In genomic region chr10:128121750-128122412, GRCh38 we compare ENCODE assay signal across 33 cellular contexts. TPM values are rescaled to one million over a fixed set of nuclear protein-coding genes. Genes with fewer than 3 reads are reported as not detected.
DNase-seq lines count a peak whose midpoint lies in the region; ATAC-seq, FAIRE-seq and TF ChIP-seq lines count a peak whose summit lies in the region.
"Had no signal": no experiment of that assay in that cellular context is flagged by ENCODE, and none has a peak within 500 bp of the region (broad histone marks: within the 10 kb centered on the region; RNA-seq: fewer than 3 reads in every experiment).

No MANE protein-coding gene starts in this region.

- H3K9me3 ChIP-seq in DOHH2 (ENCODE audit: control insufficient read depth, insufficient read depth, low read length), result no peaks in the 10 kb centered on the region
- no peaks in the 10 kb centered on the region for H3K9me3 ChIP-seq in endothelial cell of umbilical vein (replicated peaks; ENCODE audit: control insufficient read depth, insufficient read depth, low read length)
- no peaks in the 10 kb centered on the region for H3K9me3 ChIP-seq in right lobe of liver
- H3K9me3 ChIP-seq: ascending aorta, BE2C, colonic mucosa, heart left ventricle, lower lobe of right lung, pancreas, SJCRH30, spleen, tibial nerve had no signal

- no peak overlapping the region for H2AFZ ChIP-seq in endothelial cell of umbilical vein (ENCODE audit: low read depth, low read length)

- H3K4me3 Mint-ChIP-seq in activated CD4-positive, alpha-beta T cell treated with anti-CD3 and anti-CD28 coated beads, Interleukin-2, amount 10 ng/mL, durations not matched to agents 24 days and 14 days, result peak overlapping the region; percentile 48
- no peak overlapping the region for H3K4me3 Mint-ChIP-seq in activated CD4-positive, alpha-beta T cell treated with anti-CD3 and anti-CD28 coated beads for 36 hours
- H3K4me3 Mint-ChIP-seq: activated naive CD8-positive, alpha-beta T cell had no signal

- H3K27ac Mint-ChIP-seq in activated CD4-positive, alpha-beta T cell treated with anti-CD3 and anti-CD28 coated beads, Interleukin-2, amount 10 ng/mL, durations not matched to agents 24 days and 14 days, result peak overlapping the region; percentile 53
- H3K27ac Mint-ChIP-seq in activated CD4-positive, alpha-beta T cell treated with anti-CD3 and anti-CD28 coated beads for 36 hours, result no peak overlapping the region
- H3K27ac Mint-ChIP-seq: activated naive CD8-positive, alpha-beta T cell; nephron had no signal

- ATAC-seq in activated CD4-positive, alpha-beta T cell treated with anti-CD3 and anti-CD28 coated beads for 36 hours, result no peak
- ATAC-seq in right lobe of liver, result no peak
- ATAC-seq: heart left ventricle, lower lobe of right lung, pancreas, right cardiac atrium had no signal

- H3K36me3 ChIP-seq in DOHH2 (ENCODE audit: control insufficient read depth, low read length), result peaks cover 87% of the 10 kb centered on the region
- H3K36me3 ChIP-seq in endothelial cell of umbilical vein (ENCODE audit: control insufficient read depth in 2 of 2, extremely low read depth in 1 of 2, insufficient read depth in 2 of 2, low read length in 2 of 2), result peaks cover 0 to 25% of the 10 kb centered on the region in 2 experiments
- H3K36me3 ChIP-seq in right lobe of liver, result no peaks in the 10 kb centered on the region
- H3K36me3 ChIP-seq: ascending aorta, colonic mucosa, heart left ventricle, lower lobe of right lung, pancreas, tibial nerve had no signal

- TF ChIP-seq CTCF in DOHH2 (IDR thresholded peaks at IDR 0.05; ENCODE audit: low read depth, low read length, poor library complexity, severe bottlenecking) (no peak), endothelial cell of umbilical vein (IDR thresholded peaks at IDR 0.05; ENCODE audit: extremely low read depth in 1 of 2, insufficient read depth in 1 of 2, low read depth in 1 of 2, low read length in 2 of 2) (no peak), right lobe of liver (IDR thresholded peaks at IDR 0.05) (no peak)

- H3K4me2 ChIP-seq in DOHH2 (ENCODE audit: low read length) (peak overlapping the region; percentile 99; the same call in 1 of the 2 replicates), endothelial cell of umbilical vein (ENCODE audit: insufficient read depth, low read length) (peak overlapping the region; percentile 77)

- H3K27ac ChIP-seq in DOHH2 (ENCODE audit: low read depth, low read length) (no peak overlapping the region), endothelial cell of umbilical vein (ENCODE audit: insufficient read depth, low read depth, low read length) (no peak overlapping the region), right lobe of liver (no peak overlapping the region)
- H3K27ac ChIP-seq: ascending aorta, cardiac muscle cell, colonic mucosa, GM23248, heart left ventricle, lower lobe of right lung, pancreas, SJCRH30, spleen, tibial nerve had no signal

- FAIRE-seq in endothelial cell of umbilical vein (lab: Jason Lieb, UNC), result no peak

- 91% methylated on average over 5 of the region's 5 CpGs for WGBS in right lobe of liver (ENCODE audit: insufficient coverage, low coverage, low lambda C conversion rate, missing lambda C conversion rate)

- H3K9me2 ChIP-seq in DOHH2 (replicated peaks; ENCODE audit: control insufficient read depth, low read length), result no peaks in the 10 kb centered on the region

- no peaks in the 10 kb centered on the region for H3K27me3 Mint-ChIP-seq in activated CD4-positive, alpha-beta T cell treated with anti-CD3 and anti-CD28 coated beads, Interleukin-2, amount 10 ng/mL, durations not matched to agents 24 days and 14 days
- H3K27me3 Mint-ChIP-seq in activated CD4-positive, alpha-beta T cell treated with anti-CD3 and anti-CD28 coated beads for 36 hours, result peaks cover 13% of the 10 kb centered on the region

- H3K9ac ChIP-seq in endothelial cell of umbilical vein (replicated peaks; ENCODE audit: extremely low read depth, insufficient read depth, low read length), result no peak overlapping the region
- H3K9ac ChIP-seq: GM23248 had no signal

- H3K79me2 ChIP-seq in DOHH2 (ENCODE audit: control insufficient read depth, low read length), result peaks cover 92% of the 10 kb centered on the region
- peaks cover 86% of the 10 kb centered on the region for H3K79me2 ChIP-seq in endothelial cell of umbilical vein (ENCODE audit: control insufficient read depth, insufficient read depth, low read length)

- dilution Hi-C loops in endothelial cell of umbilical vein (cut with MboI; ENCODE audit: extremely low pct_ligation_motif_present, low sequenced_read_pairs), result no loop called here

- H3K36me3 Mint-ChIP-seq in activated CD4-positive, alpha-beta T cell treated with anti-CD3 and anti-CD28 coated beads, Interleukin-2, amount 10 ng/mL, durations not matched to agents 24 days and 14 days (ENCODE audit: low read depth), result peaks cover 61% of the 10 kb centered on the region
- peaks cover 76% of the 10 kb centered on the region for H3K36me3 Mint-ChIP-seq in activated CD4-positive, alpha-beta T cell treated with anti-CD3 and anti-CD28 coated beads for 36 hours (ENCODE audit: low read depth)

- TF ChIP-seq POLR2A in endothelial cell of umbilical vein (IDR thresholded peaks at IDR 0.05; ENCODE audit: low read depth, low read length) (no peak), right lobe of liver (IDR thresholded peaks at IDR 0.05) (no peak)

- H3K27me3 ChIP-seq in DOHH2 (ENCODE audit: control insufficient read depth, low read length) (no peaks in the 10 kb centered on the region), endothelial cell of umbilical vein (ENCODE audit: control insufficient read depth in 2 of 2, insufficient read depth in 2 of 2, low read length in 2 of 2) (no peaks in the 10 kb centered on the region), right lobe of liver (peaks cover 0 to 28% of the 10 kb centered on the region in 2 donors)
- H3K27me3 ChIP-seq: ascending aorta, BE2C, cardiac muscle cell, colonic mucosa, SJCRH30 had no signal

- no peak overlapping the region for H3K4me3 ChIP-seq in DOHH2 (ENCODE audit: low read length)
- H3K4me3 ChIP-seq in endothelial cell of umbilical vein (replicated peaks in 1 of 3; ENCODE audit: insufficient read depth in 1 of 3, low read depth in 1 of 3, low read length in 3 of 3), result no peak overlapping the region
- no peak overlapping the region for H3K4me3 ChIP-seq in right lobe of liver
- H3K4me3 ChIP-seq: ascending aorta, cardiac muscle cell, colonic mucosa, GM23248, heart left ventricle, lower lobe of right lung, pancreas, SJCRH30, spleen, tibial nerve had no signal

- DNase-seq in activated CD4-positive, alpha-beta T cell treated with anti-CD3 and anti-CD28 coated beads, Interleukin-2, amount 10 ng/mL, durations not matched to agents 24 days and 14 days, result no peak
- DNase-seq in activated CD4-positive, alpha-beta T cell treated with anti-CD3 and anti-CD28 coated beads for 36 hours, result no peak
- peak; percentile 68 for DNase-seq in NCI-H82 (lab: John Stamatoyannopoulos, UW)
- no peak for DNase-seq in endothelial cell of umbilical vein (ENCODE audit: low read depth, low spot score)
- DNase-seq in right lobe of liver, result no peak
- no peak for DNase-seq in AML-193 (lab: John Stamatoyannopoulos, UW)
- no peak for DNase-seq in retina
- DNase-seq: activated CD4-positive, alpha-beta T cell treated with anti-CD3 and anti-CD28 coated beads for 4 hours; BE2C; colonic mucosa; COR-L47; DMS79; effector memory CD4-positive, alpha-beta T cell; erythroblast; foreskin fibroblast; GM23248; heart left ventricle; kidney; lower lobe of right lung; NCI-H1417 treated with DMSO at 0.1 percent for 48 hours; NCI-H2081; NCI-H2227 treated with DMSO at 0.1 percent for 48 hours; NCI-H526 treated with DMSO at 0.1 percent for 48 hours; pancreas; right cardiac atrium; SJCRH30; spleen had no signal

- CTCF ChIA-PET in activated CD4-positive, alpha-beta T cell treated with anti-CD3 and anti-CD28 coated beads for 36 hours (lab: Charles Lee), result no interaction called here
- CTCF ChIA-PET in endothelial cell of umbilical vein (lab: Charles Lee), result interaction anchor here (1.2 to 1.4 kb wide), 2 partner anchors 44 to 53 kb away, joined by 3 to 4 read pairs; no protein-coding TSS in a partner anchor

- 0 out of 2 replicates have a peak, but pooled peaks cover 3% of the 10 kb centered on the region for H3F3A ChIP-seq in DOHH2 (ENCODE audit: control insufficient read depth, insufficient read depth)

- POLR2A ChIA-PET in activated CD4-positive, alpha-beta T cell treated with anti-CD3 and anti-CD28 coated beads for 36 hours (lab: Charles Lee), result interaction anchor here (1.1 kb wide), 1 partner anchor 8 kb away, joined by 3 read pairs; no protein-coding TSS in a partner anchor
- POLR2A ChIA-PET in endothelial cell of umbilical vein (lab: Charles Lee), result no interaction called here

- peaks cover 50% of the 10 kb centered on the region for H3K4me1 Mint-ChIP-seq in activated CD4-positive, alpha-beta T cell treated with anti-CD3 and anti-CD28 coated beads, Interleukin-2, amount 10 ng/mL, durations not matched to agents 24 days and 14 days
- peaks cover 22% of the 10 kb centered on the region for H3K4me1 Mint-ChIP-seq in activated CD4-positive, alpha-beta T cell treated with anti-CD3 and anti-CD28 coated beads for 36 hours

- H4K20me1 ChIP-seq in DOHH2 (ENCODE audit: control insufficient read depth, insufficient read depth, low read depth, low read length), result peaks cover 52% of the 10 kb centered on the region
- H4K20me1 ChIP-seq in endothelial cell of umbilical vein (replicated peaks; ENCODE audit: control insufficient read depth, extremely low read depth, insufficient read depth, low read length), result no peaks in the 10 kb centered on the region

- intact Hi-C loops in activated CD4-positive, alpha-beta T cell treated with anti-CD3 and anti-CD28 coated beads, Interleukin-2, amount 10 ng/mL, durations not matched to agents 24 days and 14 days (cut with micrococcal nuclease), result no loop called here
- intact Hi-C loops in activated CD4-positive, alpha-beta T cell treated with anti-CD3 and anti-CD28 coated beads for 36 hours (cut with DNase I, micrococcal nuclease), result no loop called here
- intact Hi-C loops in endothelial cell of umbilical vein (cut with micrococcal nuclease), result no loop called here
- intact Hi-C loops in right lobe of liver (cut with DNase I), result no loop called here

- no peaks in the 10 kb centered on the region for H3K9me1 ChIP-seq in endothelial cell of umbilical vein (replicated peaks; ENCODE audit: control insufficient read depth, extremely low read depth, insufficient read depth, low read length)

- BruUV-seq in endothelial cell of umbilical vein (replicated peaks; lab: Mats Ljungman, UMichigan), result no TSS peak

- peaks cover 28% of the 10 kb centered on the region for H3K4me1 ChIP-seq in DOHH2 (ENCODE audit: control insufficient read depth, low read length)
- peaks cover 32% of the 10 kb centered on the region for H3K4me1 ChIP-seq in endothelial cell of umbilical vein (ENCODE audit: control insufficient read depth, extremely low read depth, insufficient read depth, low read length)
- H3K4me1 ChIP-seq in right lobe of liver, result peaks cover 0 to 15% (median 4%) of the 10 kb centered on the region in 4 donors
- H3K4me1 ChIP-seq: colonic mucosa had no signal

- H3K9me3 Mint-ChIP-seq in activated CD4-positive, alpha-beta T cell treated with anti-CD3 and anti-CD28 coated beads, Interleukin-2, amount 10 ng/mL, durations not matched to agents 24 days and 14 days, result no peaks in the 10 kb centered on the region
- H3K9me3 Mint-ChIP-seq in activated CD4-positive, alpha-beta T cell treated with anti-CD3 and anti-CD28 coated beads for 36 hours (ENCODE audit: low read depth), result no peaks in the 10 kb centered on the region
- H3K9me3 Mint-ChIP-seq: nephron had no signal

RNA-seq across cellular contexts. Expression of gene MKI67, which starts 4.3 kb away (rescaled TPM):
- 161 and 164 TPM in 2 replicates for total RNA-seq in activated CD4-positive, alpha-beta T cell treated with anti-CD3 and anti-CD28 coated beads, Interleukin-2, amount 10 ng/mL, durations not matched to agents 24 days and 14 days
- 100 to 1,000 TPM; 234 to 244 TPM for total RNA-seq in activated CD4-positive, alpha-beta T cell treated with anti-CD3 and anti-CD28 coated beads for 36 hours
- total RNA-seq in endothelial cell of umbilical vein, result 101 and 125 TPM in 2 replicates
- 12.8 and 16.2 TPM in 2 replicates for polyA plus RNA-seq in endothelial cell of umbilical vein
- polyA plus RNA-seq in endothelial cell of umbilical vein (2011; cell fraction: cytosol; rRNA removed), result 27.8 and 31.1 TPM in 2 replicates
- polyA plus RNA-seq in endothelial cell of umbilical vein (2011; cell fraction: nucleus; rRNA removed), result 50.6 and 62.0 TPM in 2 replicates
- 23.9 and 62.4 TPM in 2 replicates for polyA plus RNA-seq in endothelial cell of umbilical vein (2012)
- 20.7 and 23.3 TPM in 2 replicates for polyA minus RNA-seq in endothelial cell of umbilical vein
- polyA minus RNA-seq in endothelial cell of umbilical vein (2011; cell fraction: cytosol; rRNA and poly(A)+ RNA removed), result 82.4 TPM
- polyA minus RNA-seq in endothelial cell of umbilical vein (2011; cell fraction: nucleus; rRNA and poly(A)+ RNA removed), result 30.8 and 46.4 TPM in 2 replicates
- 1 to 10 TPM in 4 of 6 experiments, under 1 TPM in 2; 0.42 to 4.6 (median 1.9) TPM for total RNA-seq in right lobe of liver

Comparison
In these comparisons a context has a peak if more than half of its experiments do, and no peak if none do; other contexts are left out.
1. RNA of gene MKI67, which starts 4.3 kb away (total RNA-seq): 234 to 244 TPM in activated CD4-positive, alpha-beta T cell treated with anti-CD3 and anti-CD28 coated beads for 36 hours, 161 to 164 TPM in activated CD4-positive, alpha-beta T cell treated with anti-CD3 and anti-CD28 coated beads, Interleukin-2, amount 10 ng/mL, durations not matched to agents 24 days and 14 days and 101 to 125 TPM in endothelial cell of umbilical vein; 0.42 to 4.6 TPM in right lobe of liver; every median in the first group is over 10 times any median in the second.